ENCODE assay signal across 22 cellular contexts in genomic region chr4:61070269-61070668, GRCh38.
DNase-seq lines count a peak whose midpoint lies in the region; ATAC-seq and TF ChIP-seq lines count a peak whose summit lies in the region.
"Had no signal": no experiment of that assay in that cellular context is flagged by ENCODE, and none has a peak within 500 bp of the region (broad histone marks: within the 10 kb centered on the region; RNA-seq: fewer than 3 reads in every experiment).

No MANE protein-coding gene starts in this region.

- H3K9me3 Mint-ChIP-seq in T-helper 2 cell treated with Interferon-gamma antibody and Interleukin-4, amounts not matched to agents 5 μg/mL and 100 μg/mL, for 36 hours = peaks cover 25% of the 10 kb centered on the region

- no peak overlapping the region for H3K4me3 Mint-ChIP-seq in T-helper 2 cell treated with Interferon-gamma antibody and Interleukin-4, amounts not matched to agents 5 μg/mL and 100 μg/mL, for 36 hours
- H3K4me3 Mint-ChIP-seq: B cell, CD14-positive monocyte had no signal

- POLR2A ChIA-PET in HEK293 (lab: Yijun Ruan, JAX) = no interaction called here

- DNase-seq in CD1c-positive myeloid dendritic cell (ENCODE audit: extremely low spot score) (peak; percentile 21), OCI-M1 (lab: John Stamatoyannopoulos, UW) (peak; percentile 82), middle frontal gyrus (ENCODE audit: extremely low spot score, low spot score) (peak; percentile 32), GM19238 (ENCODE audit: insufficient read length, low spot score) (no peak), foreskin keratinocyte (no peak)
- no peak for DNase-seq in T-helper 2 cell treated with Interferon-gamma antibody and Interleukin-4, amounts not matched to agents 5 μg/mL and 100 μg/mL, for 36 hours (ENCODE audit: low spot score)
- DNase-seq: DMS79 treated with DMSO at 0.1 percent for 48 hours, IMR-90, NCI-H1092 treated with DMSO at 0.1 percent for 48 hours, NCI-H1436 treated with DMSO at 0.1 percent for 48 hours, NCI-H1930, NCI-H345, NCI-H524, NCI-H774, SHP77, T-helper 2 cell had no signal

- TF ChIP-seq CTCF in HEK293 (tag by site-specific recombination; IDR thresholded peaks at IDR 0.05) = no peak
- no peak for TF ChIP-seq CTCF in foreskin keratinocyte (conservative IDR thresholded peaks at IDR 0.05)

- no peaks in the 10 kb centered on the region for H3K4me1 Mint-ChIP-seq in T-helper 2 cell treated with Interferon-gamma antibody and Interleukin-4, amounts not matched to agents 5 μg/mL and 100 μg/mL, for 36 hours (ENCODE audit: low read depth)
- H3K4me1 Mint-ChIP-seq: B cell, CD14-positive monocyte had no signal

- no peaks in the 10 kb centered on the region for H3K27me3 ChIP-seq in foreskin keratinocyte

- H3K4me1 ChIP-seq in HEK293 (ENCODE audit: control insufficient read depth, insufficient read depth, low read length) (no peaks in the 10 kb centered on the region), foreskin keratinocyte (no peaks in the 10 kb centered on the region)
- H3K4me1 ChIP-seq: A549 had no signal

- H3K27ac ChIP-seq in HEK293 (ENCODE audit: extremely low read depth, low read depth, low read length) (no peak overlapping the region), foreskin keratinocyte (no peak overlapping the region)
- H3K27ac ChIP-seq: A549, KMS-11, SK-N-MC had no signal

- CTCF ChIA-PET in HEK293 (lab: Yijun Ruan, JAX) = no interaction called here

- no peaks in the 10 kb centered on the region for H3K36me3 ChIP-seq in HEK293 (ENCODE audit: control insufficient read depth in 2 of 2, insufficient read depth in 1 of 2, low read length in 2 of 2)

- no peaks in the 10 kb centered on the region for H3K27me3 Mint-ChIP-seq in T-helper 2 cell treated with Interferon-gamma antibody and Interleukin-4, amounts not matched to agents 5 μg/mL and 100 μg/mL, for 36 hours (ENCODE audit: low read depth)
- H3K27me3 Mint-ChIP-seq: B cell had no signal

- H3K4me3 ChIP-seq in HEK293 (ENCODE audit: low read depth, low read length) = no peak overlapping the region
- H3K4me3 ChIP-seq: A549, SK-N-MC had no signal

- H3K36me3 Mint-ChIP-seq in T-helper 2 cell treated with Interferon-gamma antibody and Interleukin-4, amounts not matched to agents 5 μg/mL and 100 μg/mL, for 36 hours (ENCODE audit: low read depth) = no peaks in the 10 kb centered on the region
- H3K36me3 Mint-ChIP-seq: CD14-positive monocyte had no signal

- H3K9me3 ChIP-seq in HEK293 (ENCODE audit: control insufficient read depth, insufficient read depth, low read depth, low read length) = no peaks in the 10 kb centered on the region
- H3K9me3 ChIP-seq: A549 had no signal

- ATAC-seq in foreskin keratinocyte = no peak
- ATAC-seq: A549 had no signal

- H3K27ac Mint-ChIP-seq in T-helper 2 cell treated with Interferon-gamma antibody and Interleukin-4, amounts not matched to agents 5 μg/mL and 100 μg/mL, for 36 hours = no peak overlapping the region
- H3K27ac Mint-ChIP-seq: B cell, CD14-positive monocyte had no signal

TF ChIP-seq in HEK293, 187 proteins besides CTCF, POLR2A, EP300 and RAD21:
- peak; percentile 63 for TF ChIP-seq ZFHX2 (tag by site-specific recombination; conservative IDR thresholded peaks at IDR 0.05)
- TF ChIP-seq, protein P1, sequence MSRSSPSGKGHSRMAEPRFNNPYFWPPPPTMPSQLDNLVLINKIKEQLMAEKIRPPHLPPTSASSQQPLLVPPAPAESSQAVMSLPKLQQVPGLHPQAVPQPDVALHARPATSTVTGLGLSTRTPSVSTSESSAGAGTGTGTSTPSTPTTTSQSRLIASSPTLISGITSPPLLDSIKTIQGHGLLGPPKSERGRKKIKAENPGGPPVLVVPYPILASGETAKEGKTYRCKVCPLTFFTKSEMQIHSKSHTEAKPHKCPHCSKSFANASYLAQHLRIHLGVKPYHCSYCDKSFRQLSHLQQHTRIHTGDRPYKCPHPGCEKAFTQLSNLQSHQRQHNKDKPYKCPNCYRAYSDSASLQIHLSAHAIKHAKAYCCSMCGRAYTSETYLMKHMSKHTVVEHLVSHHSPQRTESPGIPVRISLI (tag by site-specific recombination; IDR thresholded peaks at IDR 0.05) = no peak
- peak; percentile 68; the same call in 1 of the 2 replicates for TF ChIP-seq EGR2 (tag by site-specific recombination; IDR thresholded peaks at IDR 0.05; ENCODE audit: low read depth)

Comparison
In these comparisons a context has a peak if more than half of its experiments do, and no peak if none do; other contexts are left out.
1. DNase-seq: peak in CD1c-positive myeloid dendritic cell (single experiment), OCI-M1 (single experiment) and middle frontal gyrus (single experiment); none in T-helper 2 cell treated with Interferon-gamma antibody and Interleukin-4, amounts not matched to agents 5 μg/mL and 100 μg/mL, for 36 hours (single experiment), GM19238 (single experiment) and foreskin keratinocyte (0 of 2).